Comparison of ENCODE assay signal across 17 cellular contexts in the genomic region with DNA sequence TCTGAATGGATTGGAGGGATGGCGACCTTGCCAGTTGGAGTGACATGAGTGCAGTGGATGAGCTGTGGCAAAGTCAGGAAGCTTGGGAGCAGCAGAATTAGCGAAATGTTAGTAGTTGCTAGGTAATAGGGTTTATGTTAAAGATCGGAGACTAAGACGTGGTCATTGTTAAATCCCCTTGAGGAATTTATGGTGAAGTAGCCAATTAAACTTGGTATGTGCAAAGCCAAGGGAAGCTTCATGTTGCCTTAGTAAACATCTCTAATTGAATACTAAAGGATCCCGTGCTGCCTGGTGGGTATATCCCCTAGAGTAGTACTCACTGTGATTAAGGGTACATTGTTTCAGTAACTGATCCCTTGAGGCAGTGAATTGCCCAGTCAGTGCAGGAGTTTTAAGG.
DNase-seq lines count a peak whose midpoint lies in the region; ATAC-seq and TF ChIP-seq lines count a peak whose summit lies in the region.
"Had no signal": no experiment of that assay in that cellular context is flagged by ENCODE, and none has a peak within 500 bp of the region (broad histone marks: within the 10 kb centered on the region; RNA-seq: fewer than 3 reads in every experiment).

No MANE protein-coding gene starts in this region.

- peaks cover 21% of the 10 kb centered on the region for H3K36me3 Mint-ChIP-seq in HFFc6 (ENCODE audit: low read depth)
- H3K36me3 Mint-ChIP-seq in WTC11: no peaks in the 10 kb centered on the region

- H3K27me3 ChIP-seq in stomach (no peaks in the 10 kb centered on the region), ovary (no peaks in the 10 kb centered on the region)
- H3K27me3 ChIP-seq: BE2C had no signal

- H3K27ac Mint-ChIP-seq in HFFc6: peak overlapping the region; percentile 90
- H3K27ac Mint-ChIP-seq in WTC11: peak overlapping the region; percentile 94
- H3K27ac Mint-ChIP-seq: activated naive CD4-positive, alpha-beta T cell treated with anti-CD3 and anti-CD28 coated beads, Interleukin-2, amount 50 U/mL, for 24 hours had no signal

- whole genome bisulfite sequencing in stomach, 5 donors: 89 to 95% (median 89%) methylated on average over 5 of the region's 5 CpGs
- WGBS in ovary, 3 donors: 88 to 94% (median 94%) methylated on average over 5 of the region's 5 CpGs

- H3K4me3 Mint-ChIP-seq in HFFc6 (peak overlapping the region; percentile 34), WTC11 (peak overlapping the region; percentile 40)
- H3K4me3 Mint-ChIP-seq: activated naive CD4-positive, alpha-beta T cell treated with anti-CD3 and anti-CD28 coated beads, Interleukin-2, amount 50 U/mL, for 24 hours had no signal

- CTCF ChIA-PET in WTC11 (lab: Charles Lee): interaction anchor here (0.8 kb wide), 1 partner anchor 468 kb away, joined by 4 read pairs; a partner anchor contains a TSS

- H3K4me1 Mint-ChIP-seq in HFFc6 (ENCODE audit: low read depth): peaks cover 68% of the 10 kb centered on the region
- H3K4me1 Mint-ChIP-seq in WTC11: peaks cover 61% of the 10 kb centered on the region

- H3K4me1 ChIP-seq in stomach (no peaks in the 10 kb centered on the region), ovary (ENCODE audit: insufficient read depth) (no peaks in the 10 kb centered on the region)
- H3K4me1 ChIP-seq: BE2C had no signal

- ATAC-seq in WTC11: peak; percentile 99
- ATAC-seq in HG02588 (IDR thresholded peaks at IDR 0.05; ENCODE audit: unreplicated experiment): no peak

- H3K9me3 ChIP-seq in stomach: no peaks in the 10 kb centered on the region
- no peaks in the 10 kb centered on the region for H3K9me3 ChIP-seq in ovary
- H3K9me3 ChIP-seq: BE2C had no signal

- TF ChIP-seq POLR2A in stomach (IDR thresholded peaks at IDR 0.05): no peak
- no peak for TF ChIP-seq POLR2A in ovary (IDR thresholded peaks at IDR 0.05)

- H3K36me3 ChIP-seq in stomach (no peaks in the 10 kb centered on the region), ovary (no peaks in the 10 kb centered on the region)
- H3K36me3 ChIP-seq: BE2C had no signal

- H3K27me3 Mint-ChIP-seq in HFFc6 (ENCODE audit: insufficient read depth): no peaks in the 10 kb centered on the region; the same call in none of the 2 replicates
- H3K27me3 Mint-ChIP-seq in WTC11 (ENCODE audit: low read depth): no peaks in the 10 kb centered on the region
- H3K27me3 Mint-ChIP-seq: activated naive CD4-positive, alpha-beta T cell treated with anti-CD3 and anti-CD28 coated beads, Interleukin-2, amount 50 U/mL, for 24 hours had no signal

- H3K9me3 Mint-ChIP-seq in HFFc6: no peaks in the 10 kb centered on the region
- H3K9me3 Mint-ChIP-seq in WTC11: no peaks in the 10 kb centered on the region
- H3K9me3 Mint-ChIP-seq: activated naive CD4-positive, alpha-beta T cell treated with anti-CD3 and anti-CD28 coated beads, Interleukin-2, amount 50 U/mL, for 24 hours had no signal

- H3K27ac ChIP-seq in stomach (no peak overlapping the region), ovary (no peak overlapping the region)
- H3K27ac ChIP-seq: RWPE1 had no signal

- H3K4me3 ChIP-seq in stomach (no peak overlapping the region), ovary (no peak overlapping the region)

- DNase-seq in HFFc6: peak; percentile 65
- DNase-seq in WTC11 (ENCODE audit: low spot score): peak; percentile 18
- peak; percentile 86 for DNase-seq in iPS DF 4.7 (ENCODE audit: extremely low read depth, low spot score)
- DNase-seq in NCI-H748 (lab: John Stamatoyannopoulos, UW; ENCODE audit: unreplicated experiment): no peak
- no peak for DNase-seq in stomach
- DNase-seq in ovary: no peak
- DNase-seq: activated CD4-positive, alpha-beta T cell treated with anti-CD3 and anti-CD28 coated beads, Interleukin-2, amount 50 U/mL, for 4 hours; activated T-cell treated with anti-CD3 and anti-CD28 coated beads, Interleukin-2, amount 50 U/mL, for 48 hours; BE2C; dermis blood vessel endothelial cell; glutamatergic neuron; NCI-H226; stimulated activated CD4-positive, alpha-beta T cell treated with anti-CD3 and anti-CD28 coated beads, Interleukin-4, amount 100 ng/mL, for 4 hours; stimulated activated CD8-positive, alpha-beta memory T cell treated with anti-CD3 and anti-CD28 coated beads, Interleukin-4, amount 100 ng/mL, for 48 hours had no signal

- TF ChIP-seq EP300 in stomach (IDR thresholded peaks at IDR 0.05) (no peak), ovary (IDR thresholded peaks at IDR 0.05) (no peak)

- intact Hi-C loops in stomach (cut with DNase I; ENCODE audit: low total_unique reads): no loop called here
- intact Hi-C loops in ovary (cut with DNase I): no loop called here

- POLR2A ChIA-PET in WTC11 (lab: Charles Lee): no interaction called here

- TF ChIP-seq CTCF in HFFc6 (IDR thresholded peaks at IDR 0.05) (no peak), WTC11 (IDR thresholded peaks at IDR 0.05) (no peak), stomach (IDR thresholded peaks at IDR 0.05) (no peak), ovary (IDR thresholded peaks at IDR 0.05) (no peak)

TF ChIP-seq in WTC11, 78 proteins besides CTCF, POLR2A, EP300 and RAD21:
- no peak for TF ChIP-seq SMAD4 (CRISPR knock-in tag; IDR thresholded peaks at IDR 0.05)
- TF ChIP-seq, protein P1, sequence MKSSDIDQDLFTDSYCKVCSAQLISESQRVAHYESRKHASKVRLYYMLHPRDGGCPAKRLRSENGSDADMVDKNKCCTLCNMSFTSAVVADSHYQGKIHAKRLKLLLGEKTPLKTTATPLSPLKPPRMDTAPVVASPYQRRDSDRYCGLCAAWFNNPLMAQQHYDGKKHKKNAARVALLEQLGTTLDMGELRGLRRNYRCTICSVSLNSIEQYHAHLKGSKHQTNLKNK (CRISPR knock-in tag; IDR thresholded peaks at IDR 0.05): 0 out of 2 replicates have a peak, but pooled peaks have one; percentile 8
- TF ChIP-seq TEAD1 (CRISPR knock-in tag; IDR thresholded peaks at IDR 0.05): peak; percentile 78; the same call in 1 of the 2 replicates
- TF ChIP-seq, protein P2, sequence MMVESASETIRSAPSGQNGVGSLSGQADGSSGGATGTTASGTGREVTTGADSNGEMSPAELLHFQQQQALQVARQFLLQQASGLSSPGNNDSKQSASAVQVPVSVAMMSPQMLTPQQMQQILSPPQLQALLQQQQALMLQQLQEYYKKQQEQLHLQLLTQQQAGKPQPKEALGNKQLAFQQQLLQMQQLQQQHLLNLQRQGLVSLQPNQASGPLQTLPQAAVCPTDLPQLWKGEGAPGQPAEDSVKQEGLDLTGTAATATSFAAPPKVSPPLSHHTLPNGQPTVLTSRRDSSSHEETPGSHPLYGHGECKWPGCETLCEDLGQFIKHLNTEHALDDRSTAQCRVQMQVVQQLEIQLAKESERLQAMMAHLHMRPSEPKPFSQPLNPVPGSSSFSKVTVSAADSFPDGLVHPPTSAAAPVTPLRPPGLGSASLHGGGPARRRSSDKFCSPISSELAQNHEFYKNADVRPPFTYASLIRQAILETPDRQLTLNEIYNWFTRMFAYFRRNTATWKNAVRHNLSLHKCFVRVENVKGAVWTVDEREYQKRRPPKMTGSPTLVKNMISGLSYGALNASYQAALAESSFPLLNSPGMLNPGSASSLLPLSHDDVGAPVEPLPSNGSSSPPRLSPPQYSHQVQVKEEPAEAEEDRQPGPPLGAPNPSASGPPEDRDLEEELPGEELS (CRISPR knock-in tag; IDR thresholded peaks at IDR 0.05): peak; percentile 85; the same call in 1 of the 2 replicates

Comparison
In these comparisons a context has a peak if more than half of its experiments do, and no peak if none do; other contexts are left out.
1. DNase-seq: peak in HFFc6 (single experiment), WTC11 (single experiment) and iPS DF 4.7 (single experiment); none in NCI-H748 (single experiment), stomach (single experiment) and ovary (0 of 5).